ENCODE assay signal across 1 cellular context in genomic region chr19:52500474-52500873, GRCh38.
TF ChIP-seq lines count a peak whose summit lies in the region.

No MANE protein-coding gene starts in this region.

TF ChIP-seq in GM23338, 12 proteins besides CTCF, POLR2A, EP300 and RAD21 (continued from another document):
- 0 out of 2 replicates have a peak, but pooled peaks have one; percentile 6 for TF ChIP-seq ZNF462 (CRISPR knock-in tag; IDR thresholded peaks at IDR 0.05)
